Comparison of ENCODE assay signal across 15 cellular contexts in genomic region chr12:98740751-98741150, GRCh38.
DNase-seq lines count a peak whose midpoint lies in the region; ATAC-seq, FAIRE-seq and TF ChIP-seq lines count a peak whose summit lies in the region.
"Had no signal": no experiment of that assay in that cellular context is flagged by ENCODE, and none has a peak within 500 bp of the region (broad histone marks: within the 10 kb centered on the region; RNA-seq: fewer than 3 reads in every experiment).

No MANE protein-coding gene starts in this region.

- H3K9ac ChIP-seq in H1 (replicated peaks in 1 of 4; ENCODE audit: extremely low read depth in 1 of 4, low read depth in 3 of 4, low read length in 3 of 4) = no peak overlapping the region

- no peak for TF ChIP-seq RAD21 in H1 (IDR thresholded peaks at IDR 0.05 in 1 of 2, conservative IDR thresholded peaks at IDR 0.05 in 1 of 2; ENCODE audit: low read depth in 2 of 2, low read length in 2 of 2)

- CTCF ChIA-PET in T-cell (lab: Charles Lee) (interaction anchor here (0.8 to 1.5 kb wide), 3 partner anchors 38 to 174 kb away, joined by 3 to 9 read pairs (median 4); no protein-coding TSS in a partner anchor), H1 (lab: Charles Lee; ENCODE audit: partially characterized antibody) (interaction anchor here (0.8 to 6.3 kb wide), 15 partner anchors 8 to 261 kb away, joined by 3 to 57 read pairs (median 6); no protein-coding TSS in a partner anchor), OCI-LY7 (lab: Charles Lee; ENCODE audit: unreplicated experiment) (no interaction called here)

- WGBS in H1 (ENCODE audit: extremely low coverage in 1 of 2, insufficient coverage in 1 of 2, insufficient read length in 1 of 2, insufficient replicate concordance in 2 of 2, low coverage in 1 of 2, low lambda C conversion rate in 2 of 2, missing lambda C conversion rate in 1 of 2), 2 experiments = 86% methylated on average over 1 of the region's 1 CpG; no CpG with 5 or more reads in 1 of the 2 experiments

- FAIRE-seq in H1 (lab: Jason Lieb, UNC) = no peak

- TF ChIP-seq POLR2A in H1 (IDR thresholded peaks at IDR 0.05; ENCODE audit: control extremely low read depth in 1 of 2, low read depth in 2 of 2, low read length in 2 of 2) = no peak

- H4K91ac ChIP-seq in H1 (replicated peaks; ENCODE audit: insufficient read length, low read length) = no peak overlapping the region

- DNase-seq in activated T-cell treated with anti-CD3 and anti-CD28 coated beads, Interleukin-2, amount 50 U/mL, for 72 hours = no peak
- no peak for DNase-seq in activated T-cell treated with anti-CD3 and anti-CD28 coated beads for 4 hours
- DNase-seq in T-cell = no peak
- no peak for DNase-seq in H1 (ENCODE audit: low read depth in 1 of 2, low spot score in 2 of 2)
- DNase-seq in GM23338 (ENCODE audit: low spot score) = no peak
- DNase-seq in OCI-LY7 (ENCODE audit: low spot score) = no peak
- DNase-seq: DMS53, H9, Kasumi-1, MM.1S, NCI-H1092 treated with DMSO at 0.1 percent for 48 hours, NCI-H524 had no signal

- TF ChIP-seq EP300 in H1 (IDR thresholded peaks at IDR 0.05; ENCODE audit: borderline replicate concordance in 1 of 2, low read depth in 2 of 2, low read length in 2 of 2) = no peak

- no peak overlapping the region for H2BK20ac ChIP-seq in H1 (ENCODE audit: low read length)

- POLR2A ChIA-PET in T-cell (lab: Charles Lee) (interaction anchor here in 1 of 2 donors (0.5 kb wide), 1 partner anchor 97 kb away, joined by 5 read pairs; no protein-coding TSS in a partner anchor), H1 (lab: Charles Lee; ENCODE audit: partially characterized antibody) (no interaction called here), OCI-LY7 (lab: Charles Lee) (no interaction called here)

- H3K79me1 ChIP-seq in H1 (ENCODE audit: low read depth, low read length) = no peaks in the 10 kb centered on the region; the same call in 1 of the 2 replicates

- H3K4ac ChIP-seq in H1 (replicated peaks; ENCODE audit: insufficient read length, low read depth, low read length) = no peak overlapping the region

- no peak overlapping the region for H3K23ac ChIP-seq in H1 (ENCODE audit: insufficient read length)

- no peak overlapping the region for H2BK15ac ChIP-seq in H1 (ENCODE audit: low read length)

- no peak overlapping the region for H3K27ac ChIP-seq in H1 (ENCODE audit: low read depth, low read length)
- H3K27ac ChIP-seq in GM23338 (ENCODE audit: low read depth) = no peak overlapping the region
- no peak overlapping the region for H3K27ac ChIP-seq in OCI-LY7 (ENCODE audit: low read depth, low read length, poor library complexity, severe bottlenecking)

- peaks cover 73% of the 10 kb centered on the region for H3K4me1 Mint-ChIP-seq in activated T-cell treated with anti-CD3 and anti-CD28 coated beads, Interleukin-2, amount 50 U/mL, for 72 hours (ENCODE audit: low read depth)
- H3K4me1 Mint-ChIP-seq in T-cell (peaks cover 0 to 7% (median 7%) of the 10 kb centered on the region in 3 donors), GM23338 (peaks cover 23% of the 10 kb centered on the region)
- peaks cover 42% of the 10 kb centered on the region for H3K4me1 Mint-ChIP-seq in activated T-helper 17 cell treated with anti-CD3 and anti-CD28 coated beads, Interleukin-2, amount 50 U/mL, for 72 hours

- H4K20me1 ChIP-seq in H1 (replicated peaks in 1 of 2; ENCODE audit: control insufficient read depth in 1 of 2, insufficient read depth in 2 of 2, low read length in 2 of 2) (no peaks in the 10 kb centered on the region), GM23338 (replicated peaks; ENCODE audit: insufficient read depth) (no peaks in the 10 kb centered on the region), OCI-LY7 (ENCODE audit: insufficient read depth, low read length) (no peaks in the 10 kb centered on the region)

- H3K18ac ChIP-seq in H1 (ENCODE audit: extremely low read depth, low read length) = no peak overlapping the region

- H3K27ac Mint-ChIP-seq in activated T-cell treated with anti-CD3 and anti-CD28 coated beads, Interleukin-2, amount 50 U/mL, for 72 hours = peak overlapping the region; percentile 81
- H3K27ac Mint-ChIP-seq in T-cell (peak overlapping the region; percentile 6 to 62), GM23338 (no peak overlapping the region)
- H3K27ac Mint-ChIP-seq in activated T-helper 17 cell treated with anti-CD3 and anti-CD28 coated beads, Interleukin-2, amount 50 U/mL, for 72 hours = peak overlapping the region; percentile 96
- H3K27ac Mint-ChIP-seq: H9 had no signal

- H3K4me1 ChIP-seq in H1 (replicated peaks in 1 of 4; ENCODE audit: control insufficient read depth in 3 of 4, insufficient read depth in 4 of 4, low read length in 3 of 4) = peaks cover 0 to 12% (median 3%) of the 10 kb centered on the region in 4 experiments; a peak in 5 of 7 replicates
- peaks cover 21% of the 10 kb centered on the region for H3K4me1 ChIP-seq in GM23338 (ENCODE audit: insufficient read depth)
- no peaks in the 10 kb centered on the region for H3K4me1 ChIP-seq in OCI-LY7 (ENCODE audit: insufficient read depth, low read length, poor library complexity, severe bottlenecking)

- BruUV-seq in OCI-LY7 (replicated peaks; lab: Mats Ljungman, UMichigan) = no TSS peak

- no peak overlapping the region for H3K14ac ChIP-seq in H1 (ENCODE audit: insufficient read length)

- ATAC-seq in activated T-cell treated with anti-CD3 and anti-CD28 coated beads, Interleukin-2, amount 50 U/mL, for 72 hours (replicated peaks in 1 of 2) = no peak
- no peak for ATAC-seq in T-cell (replicated peaks in 1 of 4)
- no peak for ATAC-seq in activated T-helper 17 cell treated with anti-CD3 and anti-CD28 coated beads, Interleukin-2, amount 50 U/mL, for 72 hours (replicated peaks)
- no peak for ATAC-seq in GM23338
- ATAC-seq: Panc1, Right ventricle myocardium inferior had no signal

- H4K8ac ChIP-seq in H1 (ENCODE audit: extremely low read depth, insufficient read depth, low read length) = no peak overlapping the region

- no peak overlapping the region for H2AFZ ChIP-seq in H1 (ENCODE audit: low read length)
- H2AFZ ChIP-seq in GM23338 = no peak overlapping the region
- H2AFZ ChIP-seq in OCI-LY7 (ENCODE audit: low read length) = no peak overlapping the region

- no peaks in the 10 kb centered on the region for H3K23me2 ChIP-seq in H1 (ENCODE audit: low read depth, low read length)

- peaks cover 2% of the 10 kb centered on the region in 2 donors for H3K36me3 Mint-ChIP-seq in activated T-cell treated with anti-CD3 and anti-CD28 coated beads, Interleukin-2, amount 50 U/mL, for 72 hours (ENCODE audit: insufficient read depth in 2 of 2)
- H3K36me3 Mint-ChIP-seq in T-cell (peaks cover 5% of the 10 kb centered on the region), GM23338 (ENCODE audit: low read depth) (no peaks in the 10 kb centered on the region)
- H3K36me3 Mint-ChIP-seq in activated T-helper 17 cell treated with anti-CD3 and anti-CD28 coated beads, Interleukin-2, amount 50 U/mL, for 72 hours (ENCODE audit: low read depth) = peaks cover 15% of the 10 kb centered on the region

- H3K36me3 ChIP-seq in H1 (ENCODE audit: control insufficient read depth in 2 of 4, insufficient read depth in 4 of 4, low read length in 3 of 4) (no peaks in the 10 kb centered on the region), GM23338 (ENCODE audit: insufficient read depth) (no peaks in the 10 kb centered on the region), OCI-LY7 (ENCODE audit: insufficient read depth, low read length) (0 out of 2 replicates have a peak, but pooled peaks cover under 1% of the 10 kb centered on the region)

- H2BK120ac ChIP-seq in H1 (replicated peaks; ENCODE audit: low read depth, low read length) = no peak overlapping the region

- TF ChIP-seq CTCF in H1 (IDR thresholded peaks at IDR 0.05; ENCODE audit: control extremely low read depth in 1 of 3, insufficient read depth in 1 of 3, low read depth in 1 of 3, low read length in 3 of 3) (no peak), GM23338 (conservative IDR thresholded peaks at IDR 0.05; ENCODE audit: low read depth in 2 of 2) (no peak), OCI-LY7 (conservative IDR thresholded peaks at IDR 0.05; ENCODE audit: low read length) (no peak)

- H2BK5ac ChIP-seq in H1 (ENCODE audit: low read depth, low read length) = no peak overlapping the region

- no peak overlapping the region for H2BK12ac ChIP-seq in H1 (ENCODE audit: low read depth, low read length)

- H3K79me2 ChIP-seq in H1 (ENCODE audit: control insufficient read depth in 1 of 2, insufficient read depth in 2 of 2, low read length in 2 of 2) (no peaks in the 10 kb centered on the region), GM23338 (replicated peaks; ENCODE audit: insufficient read depth) (no peaks in the 10 kb centered on the region), OCI-LY7 (ENCODE audit: insufficient read depth, low read depth, low read length) (no peaks in the 10 kb centered on the region)

- H3K4me3 Mint-ChIP-seq in activated T-cell treated with anti-CD3 and anti-CD28 coated beads, Interleukin-2, amount 50 U/mL, for 72 hours = peak overlapping the region; percentile 42 to 71
- H3K4me3 Mint-ChIP-seq in T-cell (no peak overlapping the region), GM23338 (no peak overlapping the region)
- peak overlapping the region; percentile 70 for H3K4me3 Mint-ChIP-seq in activated T-helper 17 cell treated with anti-CD3 and anti-CD28 coated beads, Interleukin-2, amount 50 U/mL, for 72 hours
- H3K4me3 Mint-ChIP-seq: H9 had no signal

- H4K5ac ChIP-seq in H1 (ENCODE audit: insufficient read length, low read depth, low read length) = no peak overlapping the region

- no peak overlapping the region for H3K4me2 ChIP-seq in H1 (ENCODE audit: insufficient read depth in 1 of 2, low read depth in 2 of 2, low read length in 2 of 2)
- H3K4me2 ChIP-seq in GM23338 = no peak overlapping the region
- no peak overlapping the region for H3K4me2 ChIP-seq in OCI-LY7 (ENCODE audit: low read length)

- H3K27me3 Mint-ChIP-seq in activated T-cell treated with anti-CD3 and anti-CD28 coated beads, Interleukin-2, amount 50 U/mL, for 72 hours (ENCODE audit: low read depth) = peaks cover 11% of the 10 kb centered on the region
- no peaks in the 10 kb centered on the region for H3K27me3 Mint-ChIP-seq in T-cell
- H3K27me3 Mint-ChIP-seq in activated T-helper 17 cell treated with anti-CD3 and anti-CD28 coated beads, Interleukin-2, amount 50 U/mL, for 72 hours = no peaks in the 10 kb centered on the region
- peaks cover 10% of the 10 kb centered on the region for H3K27me3 Mint-ChIP-seq in GM23338 (ENCODE audit: insufficient read depth, low read depth, poor library complexity)

- H2AK5ac ChIP-seq in H1 (ENCODE audit: low read depth, low read length) = no peak overlapping the region

- H3K9me2 ChIP-seq in GM23338 (ENCODE audit: insufficient read depth) (no peaks in the 10 kb centered on the region), OCI-LY7 (ENCODE audit: insufficient read depth, low read length) (no peaks in the 10 kb centered on the region)

- no peaks in the 10 kb centered on the region for H3K9me3 ChIP-seq in H1 (ENCODE audit: insufficient read depth in 2 of 2, low read depth in 1 of 2, low read length in 1 of 2)
- H3K9me3 ChIP-seq in OCI-LY7 (ENCODE audit: low read length) = no peaks in the 10 kb centered on the region

- peaks cover 0 to 5% (median 2%) of the 10 kb centered on the region in 4 experiments; a peak in 5 of 7 replicates for H3K27me3 ChIP-seq in H1 (replicated peaks in 1 of 4; ENCODE audit: control insufficient read depth in 3 of 4, extremely low read depth in 1 of 4, insufficient read depth in 3 of 4, low read length in 3 of 4)
- H3K27me3 ChIP-seq in GM23338 (ENCODE audit: insufficient read depth) = peaks cover 12% of the 10 kb centered on the region

- H3K4me3 ChIP-seq in H1 (ENCODE audit: extremely low read depth in 1 of 4, insufficient read depth in 2 of 4, low read depth in 3 of 4, low read length in 4 of 4) (no peak overlapping the region), GM23338 (no peak overlapping the region), OCI-LY7 (ENCODE audit: low read depth, low read length, poor library complexity, severe bottlenecking) (no peak overlapping the region)

- intact Hi-C loops in OCI-LY7 (cut with micrococcal nuclease; ENCODE audit: unreplicated experiment) = no loop called here

- H3F3A ChIP-seq in GM23338 (replicated peaks; ENCODE audit: low read depth) = no peaks in the 10 kb centered on the region

- no peak overlapping the region for H3K56ac ChIP-seq in H1 (replicated peaks; ENCODE audit: insufficient read length, low read depth, low read length)

- H3K9me3 Mint-ChIP-seq in activated T-cell treated with anti-CD3 and anti-CD28 coated beads, Interleukin-2, amount 50 U/mL, for 72 hours = no peaks in the 10 kb centered on the region
- no peaks in the 10 kb centered on the region for H3K9me3 Mint-ChIP-seq in T-cell
- H3K9me3 Mint-ChIP-seq in activated T-helper 17 cell treated with anti-CD3 and anti-CD28 coated beads, Interleukin-2, amount 50 U/mL, for 72 hours = no peaks in the 10 kb centered on the region
- no peaks in the 10 kb centered on the region for H3K9me3 Mint-ChIP-seq in GM23338
- H3K9me3 Mint-ChIP-seq: H9 had no signal

Comparison
In these comparisons a context has a peak if more than half of its experiments do, and no peak if none do; other contexts are left out.
1. H3K4me3 Mint-ChIP-seq: peak in activated T-cell treated with anti-CD3 and anti-CD28 coated beads, Interleukin-2, amount 50 U/mL, for 72 hours (2 of 2) and activated T-helper 17 cell treated with anti-CD3 and anti-CD28 coated beads, Interleukin-2, amount 50 U/mL, for 72 hours (single experiment); none in T-cell (0 of 3) and GM23338 (single experiment).